Comparison of ENCODE assay signal across 34 cellular contexts in the genomic region with DNA sequence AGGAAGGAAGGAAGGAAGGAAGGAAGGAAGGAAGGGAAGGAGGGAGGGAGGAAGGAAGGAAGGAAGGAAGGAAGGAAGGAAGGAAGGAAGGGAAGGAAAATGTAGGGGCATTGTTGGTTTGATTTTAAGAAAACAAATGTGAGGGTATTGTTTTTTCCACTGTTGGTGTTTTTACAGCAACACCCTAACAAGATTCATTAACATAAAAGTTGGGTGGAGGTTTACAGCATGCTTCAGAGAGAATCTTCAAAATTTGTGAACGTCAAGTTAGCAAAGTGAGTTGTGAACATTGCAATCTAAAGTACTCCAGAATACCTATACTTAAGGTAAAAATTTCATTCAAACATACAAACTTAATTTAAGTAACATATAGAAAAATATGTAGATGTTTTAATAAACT.
"Had no signal": no experiment of that assay in that cellular context is flagged by ENCODE, and none has a peak within 500 bp of the region (broad histone marks: within the 10 kb centered on the region; RNA-seq: fewer than 3 reads in every experiment).

No MANE protein-coding gene starts in this region.

- H3K27ac ChIP-seq: KMS-11 had no signal

- H3K36me3 ChIP-seq: MG63 had no signal

- H3K9ac ChIP-seq: KMS-11 had no signal

- H3K9me3 ChIP-seq: MG63 had no signal

- H3K27me3 ChIP-seq: MG63 had no signal

- H3K4me3 ChIP-seq: MG63 had no signal

- DNase-seq: Karpas-422, Kasumi-1, MG63, MM.1S, MV-4-11, NCI-H1048, NCI-H1092, NCI-H1092 treated with DMSO at 0.1 percent for 48 hours, NCI-H1105, NCI-H1105 treated with DMSO at 0.1 percent for 48 hours, NCI-H1417, NCI-H1417 treated with DMSO at 0.1 percent for 48 hours, NCI-H1436, NCI-H1436 treated with DMSO at 0.1 percent for 48 hours, NCI-H146, NCI-H1694, NCI-H1694 treated with DMSO at 0.1 percent for 48 hours, NCI-H187, NCI-H187 treated with DMSO at 0.1 percent for 48 hours, NCI-H1930, NCI-H2029, NCI-H2029 treated with DMSO at 0.1 percent for 48 hours, NCI-H2081, NCI-H2081 treated with DMSO at 0.1 percent for 48 hours, NCI-H2107, NCI-H2171, NCI-H2171 treated with DMSO at 0.1 percent for 48 hours, NCI-H2227 treated with DMSO at 0.1 percent for 48 hours, NCI-H226, NCI-H345, NCI-H446, NCI-H446 treated with DMSO at 0.1 percent for 48 hours, NCI-H510A had no signal
